Comparison of ENCODE assay signal across 12 cellular contexts in genomic region chr5:74394543-74394923, GRCh38.
DNase-seq lines count a peak whose midpoint lies in the region; ATAC-seq, FAIRE-seq and TF ChIP-seq lines count a peak whose summit lies in the region.
"Had no signal": no experiment of that assay in that cellular context is flagged by ENCODE, and none has a peak within 500 bp of the region (broad histone marks: within the 10 kb centered on the region; RNA-seq: fewer than 3 reads in every experiment).

No MANE protein-coding gene starts in this region.

- no peak overlapping the region for H3K9ac ChIP-seq in GM12878 (ENCODE audit: control insufficient read depth, insufficient read depth, low read length)

- H3K36me3 Mint-ChIP-seq in Calu3 (ENCODE audit: insufficient read depth, unreplicated experiment) = peaks cover 19% of the 10 kb centered on the region
- no peaks in the 10 kb centered on the region for H3K36me3 Mint-ChIP-seq in memory B cell
- H3K36me3 Mint-ChIP-seq in activated CD8-positive, alpha-beta memory T cell treated with anti-CD3 and anti-CD28 coated beads, Interleukin-2, amount 10 ng/mL, durations not matched to agents 7 days and 5 days = no peaks in the 10 kb centered on the region

- peaks cover 14% of the 10 kb centered on the region for H3K4me1 ChIP-seq in GM12878 (ENCODE audit: control insufficient read depth, insufficient read depth, low read length)

- no peak overlapping the region for H3K4me3 ChIP-seq in GM12878
- H3K4me3 ChIP-seq in coronary artery = no peak overlapping the region

- CTCF ChIA-PET in Calu3 (lab: Charles Lee) = interaction anchor here (0.6 to 2.4 kb wide), 9 partner anchors 11 to 329 kb away, joined by 3 to 30 read pairs (median 4); partner anchors contain the start of gene ENC1
- CTCF ChIA-PET in GM12878 (lab: Yijun Ruan, JAX) = interaction anchor here (0.7 to 5.8 kb wide), 7 partner anchors 14 to 491 kb away, joined by 3 to 51 read pairs (median 4); partner anchors contain the start of gene ENC1
- CTCF ChIA-PET in activated CD8-positive, alpha-beta memory T cell treated with anti-CD3 and anti-CD28 coated beads, Interleukin-2, amount 10 ng/mL, durations not matched to agents 7 days and 5 days (lab: Charles Lee) = no interaction called here

- BruUV-seq in Calu3 (replicated peaks; lab: Mats Ljungman, UMichigan) (no TSS peak), GM12878 (replicated peaks; lab: Mats Ljungman, UMichigan) (no TSS peak)

- in situ Hi-C loops in GM12878 (cut with MboI) = no loop called here

- WGBS in GM12878 (ENCODE audit: insufficient coverage, insufficient replicate concordance, low lambda C conversion rate, missing lambda C conversion rate) = 75% methylated on average over 3 of the region's 3 CpGs

- H3K27ac ChIP-seq in GM12878 (ENCODE audit: control insufficient read depth, insufficient read depth) = no peak overlapping the region
- H3K27ac ChIP-seq in coronary artery = no peak overlapping the region

- no peaks in the 10 kb centered on the region for H3K79me2 ChIP-seq in GM12878 (ENCODE audit: control insufficient read depth, insufficient read depth, low read length)

- H4K20me1 ChIP-seq in GM12878 (ENCODE audit: control insufficient read depth, insufficient read depth) = no peaks in the 10 kb centered on the region

- TF ChIP-seq CTCF in Calu3 (IDR thresholded peaks at IDR 0.05; ENCODE audit: unreplicated experiment) (no peak), GM12878 (IDR thresholded peaks at IDR 0.05 in 2 of 3, conservative IDR thresholded peaks at IDR 0.05 in 1 of 3; ENCODE audit: control insufficient read depth in 2 of 3, extremely low read depth in 1 of 3, insufficient read depth in 1 of 3, low read depth in 3 of 3, low read length in 3 of 3) (peak in 2 of 3 experiments; percentile 24 to 28; a peak in 3 of 6 replicates), coronary artery (IDR thresholded peaks at IDR 0.05) (no peak)

- DNase-seq in Calu3 = peak; percentile 50
- DNase-seq in HT-29 (ENCODE audit: low spot score) = peak; percentile 49
- DNase-seq in GM12878 (ENCODE audit: low read depth, low spot score) = no peak
- DNase-seq in memory B cell (ENCODE audit: low spot score in 2 of 2) = no peak
- no peak for DNase-seq in activated CD8-positive, alpha-beta memory T cell treated with anti-CD3 and anti-CD28 coated beads, Interleukin-2, amount 10 ng/mL, durations not matched to agents 7 days and 5 days
- DNase-seq in SW480 (ENCODE audit: low spot score) = no peak
- no peak for DNase-seq in coronary artery (ENCODE audit: low spot score)
- DNase-seq: amygdala; occipital lobe; stimulated activated CD4-positive, alpha-beta T cell treated with anti-CD3 and anti-CD28 coated beads, Interleukin-4, amount 100 ng/mL, for 24 hours had no signal

- H3K27me3 Mint-ChIP-seq in Calu3 (ENCODE audit: unreplicated experiment) (no peaks in the 10 kb centered on the region), memory B cell (no peaks in the 10 kb centered on the region)
- H3K27me3 Mint-ChIP-seq in activated CD8-positive, alpha-beta memory T cell treated with anti-CD3 and anti-CD28 coated beads, Interleukin-2, amount 10 ng/mL, durations not matched to agents 7 days and 5 days = peaks cover 7% of the 10 kb centered on the region

- no peak for FAIRE-seq in GM12878 (lab: Jason Lieb, UNC)
- FAIRE-seq: endometrium had no signal

- no peaks in the 10 kb centered on the region for H3K36me3 ChIP-seq in GM12878 (ENCODE audit: control insufficient read depth in 2 of 2, insufficient read depth in 2 of 2, low read length in 1 of 2)

- RAD21 ChIA-PET in GM12878 (lab: Charles Lee; ENCODE audit: unreplicated experiment) = interaction anchor here (1.1 to 1.6 kb wide), 6 partner anchors 8 to 249 kb away, joined by 3 to 6 read pairs (median 6); partner anchors contain the start of gene ENC1

- no peaks in the 10 kb centered on the region for H3K27me3 ChIP-seq in GM12878 (replicated peaks in 1 of 2; ENCODE audit: control insufficient read depth in 2 of 2, insufficient read depth in 2 of 2, low read length in 1 of 2)

- H3K9me3 ChIP-seq in GM12878 (replicated peaks; ENCODE audit: control insufficient read depth, insufficient read depth, low read length) = no peaks in the 10 kb centered on the region; the same call in 2 of the 3 replicates

- H3K27ac Mint-ChIP-seq in Calu3 (ENCODE audit: unreplicated experiment) = peak overlapping the region; percentile 80
- no peak overlapping the region for H3K27ac Mint-ChIP-seq in memory B cell
- H3K27ac Mint-ChIP-seq in activated CD8-positive, alpha-beta memory T cell treated with anti-CD3 and anti-CD28 coated beads, Interleukin-2, amount 10 ng/mL, durations not matched to agents 7 days and 5 days = no peak overlapping the region

- POLR2A ChIA-PET in GM12878 (lab: Charles Lee) = no interaction called here

- TF ChIP-seq RAD21 in GM12878 (IDR thresholded peaks at IDR 0.05; ENCODE audit: insufficient read depth, low read depth, low read length) = peak; percentile 48

- SMC1A ChIA-PET in GM12878 (lab: Charles Lee; ENCODE audit: uncharacterized antibody, unreplicated experiment) = interaction anchor here (0.8 to 2.4 kb wide), 5 partner anchors 12 to 252 kb away, joined by 3 to 8 read pairs (median 4); no protein-coding TSS in a partner anchor

- no peak overlapping the region for H3K4me3 Mint-ChIP-seq in Calu3 (ENCODE audit: low read depth, unreplicated experiment)
- no peak overlapping the region for H3K4me3 Mint-ChIP-seq in memory B cell
- H3K4me3 Mint-ChIP-seq in activated CD8-positive, alpha-beta memory T cell treated with anti-CD3 and anti-CD28 coated beads, Interleukin-2, amount 10 ng/mL, durations not matched to agents 7 days and 5 days = no peak overlapping the region

- H3K4me1 Mint-ChIP-seq in Calu3 (ENCODE audit: low read depth, unreplicated experiment) (peaks cover 67% of the 10 kb centered on the region), memory B cell (peaks cover 2% of the 10 kb centered on the region)
- no peaks in the 10 kb centered on the region for H3K4me1 Mint-ChIP-seq in activated CD8-positive, alpha-beta memory T cell treated with anti-CD3 and anti-CD28 coated beads, Interleukin-2, amount 10 ng/mL, durations not matched to agents 7 days and 5 days

- ATAC-seq in GM12878 (peak; percentile 73), memory B cell (ENCODE audit: low read depth) (peak; percentile 49), HG03520 (IDR thresholded peaks at IDR 0.05; ENCODE audit: unreplicated experiment) (no peak)
- no peak for ATAC-seq in activated CD8-positive, alpha-beta memory T cell treated with anti-CD3 and anti-CD28 coated beads, Interleukin-2, amount 10 ng/mL, durations not matched to agents 7 days and 5 days

- TF ChIP-seq POLR2A in GM12878 (IDR thresholded peaks at IDR 0.05; ENCODE audit: low read depth, low read length) = no peak

- no peak overlapping the region for H3K4me2 ChIP-seq in GM12878 (ENCODE audit: control insufficient read depth, insufficient read depth)

- no peak for TF ChIP-seq EP300 in GM12878 (IDR thresholded peaks at IDR 0.05; ENCODE audit: borderline replicate concordance in 1 of 2, control insufficient read depth in 1 of 2, low read depth in 2 of 2, low read length in 2 of 2)

- intact Hi-C loops in Calu3 (cut with micrococcal nuclease; ENCODE audit: unreplicated experiment) = loop anchor here (5.0 to 10.0 kb wide), 5 partner anchors 67 to 492 kb away; no protein-coding TSS in a partner anchor
- intact Hi-C loops in GM12878 (cut with micrococcal nuclease; ENCODE audit: unreplicated experiment) = loop anchor here (2.0 kb wide), 1 partner anchor 238 kb away; no protein-coding TSS in a partner anchor

- no peaks in the 10 kb centered on the region for H3K9me3 Mint-ChIP-seq in Calu3 (ENCODE audit: low read depth, unreplicated experiment)
- peaks cover 2% of the 10 kb centered on the region for H3K9me3 Mint-ChIP-seq in memory B cell
- H3K9me3 Mint-ChIP-seq in activated CD8-positive, alpha-beta memory T cell treated with anti-CD3 and anti-CD28 coated beads, Interleukin-2, amount 10 ng/mL, durations not matched to agents 7 days and 5 days (ENCODE audit: low read depth) = no peaks in the 10 kb centered on the region

- no peak overlapping the region for H2AFZ ChIP-seq in GM12878 (ENCODE audit: control insufficient read depth, low read depth, low read length)

TF ChIP-seq in GM12878, 131 proteins besides CTCF, POLR2A, EP300 and RAD21 (continues in another document):
- TF ChIP-seq ELK1 (IDR thresholded peaks at IDR 0.05; ENCODE audit: low read depth, low read length) (no peak), REST (IDR thresholded peaks at IDR 0.05; ENCODE audit: low read depth, low read length) (no peak), NBN (IDR thresholded peaks at IDR 0.05) (no peak), KLF5 (IDR thresholded peaks at IDR 0.05; ENCODE audit: partially characterized antibody) (no peak)

Comparison
In these comparisons a context has a peak if more than half of its experiments do, and no peak if none do; other contexts are left out.
1. DNase-seq: peak in Calu3 (single experiment) and HT-29 (single experiment); none in GM12878 (single experiment), memory B cell (0 of 2), activated CD8-positive, alpha-beta memory T cell treated with anti-CD3 and anti-CD28 coated beads, Interleukin-2, amount 10 ng/mL, durations not matched to agents 7 days and 5 days (single experiment), SW480 (single experiment) and coronary artery (single experiment).
2. CTCF ChIP-seq: peak in GM12878 (2 of 3); none in Calu3 (single experiment) and coronary artery (single experiment).
3. ATAC-seq: peak in GM12878 (single experiment) and memory B cell (single experiment); none in activated CD8-positive, alpha-beta memory T cell treated with anti-CD3 and anti-CD28 coated beads, Interleukin-2, amount 10 ng/mL, durations not matched to agents 7 days and 5 days (single experiment) and HG03520 (single experiment).